Comparison of ENCODE assay signal across 1 cellular context in genomic region chr15:90035095-90035834, GRCh38.
TF ChIP-seq lines count a peak whose summit lies in the region.

No MANE protein-coding gene starts in this region.

TF ChIP-seq in HepG2, 621 proteins besides CTCF, POLR2A, EP300 and RAD21 (continued from another document and continues in another):
- TF ChIP-seq HOMEZ (CRISPR knock-in tag; IDR thresholded peaks at IDR 0.05; ENCODE audit: low read depth) (peak; percentile 17; the same call in 1 of the 2 replicates), TRIM24 (CRISPR knock-in tag; IDR thresholded peaks at IDR 0.05) (peak; percentile 68; the same call in 1 of the 2 replicates), ZNF710 (CRISPR knock-in tag; IDR thresholded peaks at IDR 0.05; ENCODE audit: borderline replicate concordance) (no peak), ZBED4 (CRISPR knock-in tag; IDR thresholded peaks at IDR 0.05; ENCODE audit: borderline replicate concordance) (no peak), ZNF782 (CRISPR knock-in tag; IDR thresholded peaks at IDR 0.05; ENCODE audit: borderline replicate concordance) (no peak), NCOA1 (CRISPR knock-in tag; IDR thresholded peaks at IDR 0.05) (no peak), NFKBIZ (CRISPR knock-in tag; IDR thresholded peaks at IDR 0.05) (no peak), ZNF740 (CRISPR knock-in tag; IDR thresholded peaks at IDR 0.05) (no peak), ZNF547 (CRISPR knock-in tag; IDR thresholded peaks at IDR 0.05) (peak; percentile 36; the same call in 1 of the 2 replicates), SOX13 (IDR thresholded peaks at IDR 0.05) (no peak), SOX13 (CRISPR knock-in tag; conservative IDR thresholded peaks at IDR 0.05 in 1 of 2, IDR thresholded peaks at IDR 0.05 in 1 of 2) (peak in 1 of 2 experiments; percentile 41; a peak in 1 of 4 replicates), GPBP1L1 (CRISPR knock-in tag; IDR thresholded peaks at IDR 0.05) (no peak), RARG (CRISPR knock-in tag; IDR thresholded peaks at IDR 0.05; ENCODE audit: low read depth) (no peak), ZKSCAN1 (IDR thresholded peaks at IDR 0.05; ENCODE audit: low read length) (no peak), CREB3 (CRISPR knock-in tag; IDR thresholded peaks at IDR 0.05) (no peak), ZNF558 (CRISPR knock-in tag; IDR thresholded peaks at IDR 0.05; ENCODE audit: borderline replicate concordance) (no peak), ZNF781 (CRISPR knock-in tag; IDR thresholded peaks at IDR 0.05; ENCODE audit: borderline replicate concordance, not compliant biosample characterization) (no peak), AHDC1 (CRISPR knock-in tag; IDR thresholded peaks at IDR 0.05; ENCODE audit: borderline replicate concordance) (peak; percentile 24; the same call in 1 of the 2 replicates), SOX5 (CRISPR knock-in tag; IDR thresholded peaks at IDR 0.05; ENCODE audit: borderline replicate concordance) (0 out of 2 replicates have a peak, but pooled peaks have one; percentile 25), ATF2 (CRISPR knock-in tag; IDR thresholded peaks at IDR 0.05) (0 out of 2 replicates have a peak, but pooled peaks have one; percentile 32), HNF1A (IDR thresholded peaks at IDR 0.05; ENCODE audit: low read depth) (no peak), HNF1A (CRISPR knock-in tag; IDR thresholded peaks at IDR 0.05; ENCODE audit: borderline replicate concordance) (no peak), MATR3 (CRISPR knock-in tag; IDR thresholded peaks at IDR 0.05) (no peak), CCDC6 (CRISPR knock-in tag; IDR thresholded peaks at IDR 0.05) (no peak), SNRNP70 (IDR thresholded peaks at IDR 0.05; ENCODE audit: low read depth, low read length) (no peak), GMEB2 (CRISPR knock-in tag; IDR thresholded peaks at IDR 0.05; ENCODE audit: low read depth) (no peak), ZNF570 (CRISPR knock-in tag; IDR thresholded peaks at IDR 0.05; ENCODE audit: borderline replicate concordance) (no peak)
